ENCODE assay signal across 8 cellular contexts in the genomic region with DNA sequence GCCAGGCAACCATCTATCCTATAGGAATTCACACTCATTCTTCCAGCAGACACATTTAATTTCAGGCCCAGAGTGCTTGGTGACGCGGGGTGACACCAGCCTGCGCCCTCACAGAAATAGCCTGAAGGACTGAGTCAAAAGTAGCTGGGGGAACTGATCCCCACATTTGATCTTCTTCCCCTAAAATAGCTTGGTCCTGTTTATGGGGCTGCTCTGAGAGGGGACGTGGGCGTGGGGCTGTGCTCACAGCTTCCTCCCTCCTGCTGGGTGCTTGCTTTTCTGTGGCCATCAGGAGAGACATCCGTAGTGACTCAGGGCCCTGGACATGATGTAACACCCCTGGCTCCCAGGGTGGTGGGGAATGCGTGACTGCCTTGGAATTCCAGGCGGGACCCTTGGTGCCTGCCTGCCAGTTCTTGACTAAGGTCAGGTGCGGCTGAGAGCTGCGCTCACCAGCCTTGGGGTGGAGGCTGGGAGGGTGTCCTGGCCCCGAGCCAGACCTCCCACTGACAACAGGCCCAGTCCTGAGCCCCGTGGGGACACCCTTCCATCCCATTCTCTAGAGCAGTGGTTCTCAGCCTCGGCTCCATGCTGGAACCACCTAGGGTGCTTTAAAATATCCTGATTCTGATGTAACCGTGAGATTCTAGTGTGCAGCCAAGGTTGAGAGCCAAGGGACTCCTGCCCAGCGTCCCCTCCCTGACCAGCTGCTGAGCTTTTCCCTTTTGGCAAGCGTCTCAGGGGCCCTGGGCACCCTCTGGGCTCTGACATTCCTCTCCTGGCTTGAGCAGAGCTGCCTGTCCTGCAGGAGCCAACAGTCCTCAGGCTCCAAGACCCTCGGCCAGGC. TPM values are rescaled to one million over a fixed set of nuclear protein-coding genes. Genes with fewer than 3 reads are reported as not detected.
A peak's percentile ranks its signal among the peaks of the same experiment; 100 is the strongest.
DNase-seq lines count a peak whose midpoint lies in the region; ATAC-seq and TF ChIP-seq lines count a peak whose summit lies in the region.

No MANE protein-coding gene starts in this region.

- no peak overlapping the region for H3K27ac ChIP-seq in right lobe of liver

- intact Hi-C loops in MCF 10A (cut with micrococcal nuclease): loop anchor here (1.0 to 2.0 kb wide), 3 partner anchors 45 to 97 kb away; no protein-coding TSS in a partner anchor
- intact Hi-C loops in right lobe of liver (cut with DNase I): loop anchor here in 1 of 2 donors (10.0 kb wide), 1 partner anchor 123 kb away; no protein-coding TSS in a partner anchor

- H3K9me3 ChIP-seq in right lobe of liver: no peaks in the 10 kb centered on the region

- TSS peak; percentile 50 for BruUV-seq in MCF 10A (replicated peaks; lab: Mats Ljungman, UMichigan)

- no peak overlapping the region for H3K4me3 ChIP-seq in right lobe of liver

- peaks cover 0 to 7% (median 0%) of the 10 kb centered on the region in 4 donors for H3K4me1 ChIP-seq in right lobe of liver

- peak; percentile 95 for DNase-seq in AG20443 (ENCODE audit: low spot score)
- peak; percentile 97 for DNase-seq in MCF 10A (ENCODE audit: unreplicated experiment)
- peak in 1 of 3 donors; percentile 38 for DNase-seq in right lobe of liver
- no peak for DNase-seq in NOMO-1 treated with DMSO at 0.1 percent for 48 hours (lab: John Stamatoyannopoulos, UW; ENCODE audit: unreplicated experiment)
- DNase-seq in activated effector memory CD4-positive, alpha-beta T cell treated with Interleukin-2 at 50 U/mL for 16 hours: no peak

- peak; percentile 99 for TF ChIP-seq EP300 in Ishikawa (IDR thresholded peaks at IDR 0.05; ENCODE audit: borderline replicate concordance)

- H3K27ac Mint-ChIP-seq in MCF 10A (ENCODE audit: low read depth, unreplicated experiment): peak overlapping the region; percentile 83

- H3K4me1 Mint-ChIP-seq in MCF 10A (ENCODE audit: insufficient read depth, unreplicated experiment): peaks cover 31% of the 10 kb centered on the region

- no peaks in the 10 kb centered on the region for H3K36me3 Mint-ChIP-seq in MCF 10A (ENCODE audit: insufficient read depth, unreplicated experiment)

- POLR2A ChIA-PET in MCF 10A (lab: Yijun Ruan, JAX): interaction anchor here (0.7 to 3.2 kb wide), 10 partner anchors 8 to 489 kb away, joined by 3 to 29 read pairs (median 8); a partner anchor contains a TSS

- no peaks in the 10 kb centered on the region for H3K36me3 ChIP-seq in right lobe of liver

- no peaks in the 10 kb centered on the region for H3K27me3 ChIP-seq in right lobe of liver

- TF ChIP-seq RAD21 in Ishikawa (IDR thresholded peaks at IDR 0.05; ENCODE audit: low read depth): peak; percentile 29

- peak overlapping the region; percentile 13 for H3K4me3 Mint-ChIP-seq in MCF 10A (ENCODE audit: unreplicated experiment)

- 47% methylated on average over 3 of the region's 17 CpGs for WGBS in right lobe of liver (ENCODE audit: insufficient coverage, low coverage, low lambda C conversion rate, missing lambda C conversion rate)

- TF ChIP-seq CTCF in MCF 10A (IDR thresholded peaks at IDR 0.05; ENCODE audit: unreplicated experiment) (no peak), right lobe of liver (IDR thresholded peaks at IDR 0.05) (no peak)

- ATAC-seq in right lobe of liver (peak in 3 of 4 donors; percentile 17 to 67 (median 22)), GM21723 (IDR thresholded peaks at IDR 0.05; ENCODE audit: unreplicated experiment) (no peak), HG03095 (IDR thresholded peaks at IDR 0.05; ENCODE audit: unreplicated experiment) (no peak)

- no peaks in the 10 kb centered on the region for H3K27me3 Mint-ChIP-seq in MCF 10A (ENCODE audit: insufficient read depth, unreplicated experiment)

- TF ChIP-seq POLR2A in right lobe of liver (IDR thresholded peaks at IDR 0.05): no peak

- CTCF ChIA-PET in MCF 10A (lab: Yijun Ruan, JAX): interaction anchor here (0.7 to 1.4 kb wide), 5 partner anchors 20 to 1258 kb away, joined by 3 to 5 read pairs (median 3); no protein-coding TSS in a partner anchor

- H3K9me3 Mint-ChIP-seq in MCF 10A (ENCODE audit: unreplicated experiment): no peaks in the 10 kb centered on the region

TF ChIP-seq in Ishikawa, 13 proteins besides CTCF, POLR2A, EP300 and RAD21:
- TF ChIP-seq FOXM1 (IDR thresholded peaks at IDR 0.05; ENCODE audit: borderline replicate concordance, low read depth) (peak; percentile 94), TEAD4 (IDR thresholded peaks at IDR 0.05) (peak; percentile 100), YY1 (IDR thresholded peaks at IDR 0.05; ENCODE audit: low read depth) (peak; percentile 60), NFIC (IDR thresholded peaks at IDR 0.05) (peak; percentile 100), CEBPB (IDR thresholded peaks at IDR 0.05) (peak; percentile 97), TCF12 (IDR thresholded peaks at IDR 0.05; ENCODE audit: low read depth) (peak; percentile 99), ZBTB7A (IDR thresholded peaks at IDR 0.05; ENCODE audit: low read depth) (peak; percentile 62), TAF1 (IDR thresholded peaks at IDR 0.05; ENCODE audit: low read depth) (no peak), EGR1 (IDR thresholded peaks at IDR 0.05) (peak; percentile 98), CREB1 (IDR thresholded peaks at IDR 0.05; ENCODE audit: low read depth) (peak; percentile 34; the same call in 1 of the 2 replicates)
- TF ChIP-seq, protein P1, sequence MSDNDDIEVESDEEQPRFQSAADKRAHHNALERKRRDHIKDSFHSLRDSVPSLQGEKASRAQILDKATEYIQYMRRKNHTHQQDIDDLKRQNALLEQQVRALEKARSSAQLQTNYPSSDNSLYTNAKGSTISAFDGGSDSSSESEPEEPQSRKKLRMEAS (IDR thresholded peaks at IDR 0.05): peak; percentile 68; the same call in 1 of the 2 replicates
- TF ChIP-seq, protein P2, sequence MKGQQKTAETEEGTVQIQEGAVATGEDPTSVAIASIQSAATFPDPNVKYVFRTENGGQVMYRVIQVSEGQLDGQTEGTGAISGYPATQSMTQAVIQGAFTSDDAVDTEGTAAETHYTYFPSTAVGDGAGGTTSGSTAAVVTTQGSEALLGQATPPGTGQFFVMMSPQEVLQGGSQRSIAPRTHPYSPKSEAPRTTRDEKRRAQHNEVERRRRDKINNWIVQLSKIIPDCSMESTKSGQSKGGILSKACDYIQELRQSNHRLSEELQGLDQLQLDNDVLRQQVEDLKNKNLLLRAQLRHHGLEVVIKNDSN (IDR thresholded peaks at IDR 0.05): peak; percentile 66
- TF ChIP-seq, protein P3, sequence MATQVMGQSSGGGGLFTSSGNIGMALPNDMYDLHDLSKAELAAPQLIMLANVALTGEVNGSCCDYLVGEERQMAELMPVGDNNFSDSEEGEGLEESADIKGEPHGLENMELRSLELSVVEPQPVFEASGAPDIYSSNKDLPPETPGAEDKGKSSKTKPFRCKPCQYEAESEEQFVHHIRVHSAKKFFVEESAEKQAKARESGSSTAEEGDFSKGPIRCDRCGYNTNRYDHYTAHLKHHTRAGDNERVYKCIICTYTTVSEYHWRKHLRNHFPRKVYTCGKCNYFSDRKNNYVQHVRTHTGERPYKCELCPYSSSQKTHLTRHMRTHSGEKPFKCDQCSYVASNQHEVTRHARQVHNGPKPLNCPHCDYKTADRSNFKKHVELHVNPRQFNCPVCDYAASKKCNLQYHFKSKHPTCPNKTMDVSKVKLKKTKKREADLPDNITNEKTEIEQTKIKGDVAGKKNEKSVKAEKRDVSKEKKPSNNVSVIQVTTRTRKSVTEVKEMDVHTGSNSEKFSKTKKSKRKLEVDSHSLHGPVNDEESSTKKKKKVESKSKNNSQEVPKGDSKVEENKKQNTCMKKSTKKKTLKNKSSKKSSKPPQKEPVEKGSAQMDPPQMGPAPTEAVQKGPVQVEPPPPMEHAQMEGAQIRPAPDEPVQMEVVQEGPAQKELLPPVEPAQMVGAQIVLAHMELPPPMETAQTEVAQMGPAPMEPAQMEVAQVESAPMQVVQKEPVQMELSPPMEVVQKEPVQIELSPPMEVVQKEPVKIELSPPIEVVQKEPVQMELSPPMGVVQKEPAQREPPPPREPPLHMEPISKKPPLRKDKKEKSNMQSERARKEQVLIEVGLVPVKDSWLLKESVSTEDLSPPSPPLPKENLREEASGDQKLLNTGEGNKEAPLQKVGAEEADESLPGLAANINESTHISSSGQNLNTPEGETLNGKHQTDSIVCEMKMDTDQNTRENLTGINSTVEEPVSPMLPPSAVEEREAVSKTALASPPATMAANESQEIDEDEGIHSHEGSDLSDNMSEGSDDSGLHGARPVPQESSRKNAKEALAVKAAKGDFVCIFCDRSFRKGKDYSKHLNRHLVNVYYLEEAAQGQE (IDR thresholded peaks at IDR 0.05; ENCODE audit: low read depth): no peak
TF ChIP-seq in Ishikawa: peak in this region for 11.

RNA-seq across cellular contexts. Expression of a gene that starts 47.4 kb away (rescaled TPM):
- total RNA-seq in MCF 10A (2022) (9.8 and 12.3 TPM in 2 replicates), right lobe of liver (10 to 100 TPM in 4 of 6 experiments, 1 to 10 TPM in 2; 8.2 to 13.5 (median 11.0) TPM)

Comparison
In these comparisons a context has a peak if more than half of its experiments do, and no peak if none do; other contexts are left out.
1. DNase-seq: peak in AG20443 (single experiment) and MCF 10A (single experiment); none in NOMO-1 treated with DMSO at 0.1 percent for 48 hours (single experiment) and activated effector memory CD4-positive, alpha-beta T cell treated with Interleukin-2 at 50 U/mL for 16 hours (single experiment).
2. ATAC-seq: peak in right lobe of liver (3 of 4); none in GM21723 (single experiment) and HG03095 (single experiment).